In genomic region chr12:110687770-110688169, GRCh38 we compare ENCODE assay signal across 12 cellular contexts. TPM values are rescaled to one million over a fixed set of nuclear protein-coding genes. Genes with fewer than 3 reads are reported as not detected.
DNase-seq lines count a peak whose midpoint lies in the region; TF ChIP-seq lines count a peak whose summit lies in the region.
"Had no signal": no experiment of that assay in that cellular context is flagged by ENCODE, and none has a peak within 500 bp of the region (broad histone marks: within the 10 kb centered on the region; RNA-seq: fewer than 3 reads in every experiment).

No MANE protein-coding gene starts in this region.

- H2AFZ ChIP-seq in neuronal stem cell (ENCODE audit: low read length) (no peak overlapping the region), PC-9 (no peak overlapping the region)

- CTCF ChIA-PET in PC-9 (lab: Charles Lee), result no interaction called here

- H3K9me2 ChIP-seq in PC-9 (ENCODE audit: insufficient read depth), result no peaks in the 10 kb centered on the region

- H4K20me1 ChIP-seq in PC-9 (ENCODE audit: insufficient read depth), result no peaks in the 10 kb centered on the region

- no peak overlapping the region for H3K23ac ChIP-seq in neuronal stem cell (ENCODE audit: low read depth, low read length, poor library complexity)

- H3K14ac ChIP-seq in neuronal stem cell (ENCODE audit: low read length), result no peak overlapping the region

- H3K9me3 ChIP-seq in neuronal stem cell (replicated peaks in 1 of 2; ENCODE audit: control insufficient read depth in 2 of 2, insufficient read depth in 1 of 2, low read depth in 1 of 2, low read length in 2 of 2), result peaks cover 0 to 4% of the 10 kb centered on the region in 2 donors
- no peaks in the 10 kb centered on the region for H3K9me3 ChIP-seq in PC-9 (ENCODE audit: insufficient read depth, low read depth)
- H3K9me3 ChIP-seq: tibial artery had no signal

- H3K27me3 ChIP-seq in HL-60 (ENCODE audit: insufficient read depth, poor library complexity, severe bottlenecking), result no peaks in the 10 kb centered on the region
- peaks cover 0 to 63% (median 10%) of the 10 kb centered on the region in 3 experiments for H3K27me3 ChIP-seq in neuronal stem cell (ENCODE audit: control insufficient read depth in 3 of 3, insufficient read depth in 3 of 3, low read depth in 1 of 3, low read length in 3 of 3)
- H3K27me3 ChIP-seq in PC-9 (ENCODE audit: insufficient read depth, low read depth), result peaks cover 56% of the 10 kb centered on the region
- H3K27me3 ChIP-seq: tibial artery had no signal

- H3K27ac ChIP-seq in HL-60 (replicated peaks) (peak overlapping the region; percentile 71), neuronal stem cell (replicated peaks; ENCODE audit: low read length) (no peak overlapping the region), PC-9 (no peak overlapping the region)

- peak; percentile 24 for DNase-seq in NK-92 treated with Interleukin-12 subunit alpha and Interleukin-12 subunit beta, amount 100 ng/mL, for 24 hours (lab: John Stamatoyannopoulos, UW)
- DNase-seq in NK-92 (lab: John Stamatoyannopoulos, UW; ENCODE audit: unreplicated experiment) (no peak), HL-60 (ENCODE audit: low read depth in 1 of 2, low spot score in 1 of 2) (peak in 1 of 2 experiments; percentile 90), amniotic epithelial cell (ENCODE audit: low read depth) (peak; percentile 74), neuronal stem cell (ENCODE audit: low spot score) (no peak), PC-9 (no peak), NCI-H187 treated with DMSO at 0.1 percent for 48 hours (lab: John Stamatoyannopoulos, UW) (no peak), NCI-H446 (lab: John Stamatoyannopoulos, UW) (no peak)
- DNase-seq: 8988T; effector CD8-positive, alpha-beta T cell; EL; tibial artery had no signal

- H2BK5ac ChIP-seq in neuronal stem cell (ENCODE audit: low read length), result no peak overlapping the region

- H3K36me3 ChIP-seq in neuronal stem cell (replicated peaks in 1 of 2; ENCODE audit: control insufficient read depth in 2 of 2, insufficient read depth in 2 of 2, low read length in 2 of 2), result no peaks in the 10 kb centered on the region
- no peaks in the 10 kb centered on the region for H3K36me3 ChIP-seq in PC-9 (ENCODE audit: low read depth)
- H3K36me3 ChIP-seq: tibial artery had no signal

- H3K4me2 ChIP-seq in neuronal stem cell (ENCODE audit: insufficient read depth, low read length, poor library complexity, severe bottlenecking) (no peak overlapping the region), PC-9 (no peak overlapping the region)

- WGBS in neuronal stem cell (ENCODE audit: extremely low coverage in 2 of 2, insufficient read length in 2 of 2, insufficient replicate concordance in 1 of 2), 2 donors, result no CpG with 5 or more reads among the region's 3 CpGs

- no peaks in the 10 kb centered on the region for H3K79me2 ChIP-seq in PC-9 (ENCODE audit: low read depth)

- no peaks in the 10 kb centered on the region for H3F3A ChIP-seq in PC-9 (ENCODE audit: insufficient read depth, low read depth)

- H3K4me3 ChIP-seq in HL-60 (replicated peaks; ENCODE audit: insufficient read depth, low read length), result peak overlapping the region; percentile 61
- no peak overlapping the region for H3K4me3 ChIP-seq in neuronal stem cell (ENCODE audit: low read length in 2 of 2)
- no peak overlapping the region for H3K4me3 ChIP-seq in PC-9

- no peak overlapping the region for H3K9ac ChIP-seq in neuronal stem cell (ENCODE audit: low read depth, low read length, poor library complexity)

- H4K91ac ChIP-seq in neuronal stem cell (ENCODE audit: low read depth, low read length, poor library complexity), result no peak overlapping the region

- H3K79me1 ChIP-seq in neuronal stem cell (ENCODE audit: low read depth, low read length), result no peaks in the 10 kb centered on the region

- H3K18ac ChIP-seq in neuronal stem cell (ENCODE audit: low read length), result no peak overlapping the region

- peak overlapping the region; percentile 84 for H2BK15ac ChIP-seq in neuronal stem cell (ENCODE audit: low read length)

- BruUV-seq in PC-9 (replicated peaks; lab: Mats Ljungman, UMichigan), result no TSS peak

- H2BK12ac ChIP-seq in neuronal stem cell (ENCODE audit: low read length), result no peak overlapping the region

- intact Hi-C loops in PC-9 (cut with micrococcal nuclease; ENCODE audit: unreplicated experiment), result no loop called here

- no peak overlapping the region for H2BK120ac ChIP-seq in neuronal stem cell (ENCODE audit: low read depth, low read length)

- no peak overlapping the region for H4K8ac ChIP-seq in neuronal stem cell (ENCODE audit: low read depth, low read length)

- peak overlapping the region; percentile 15 for H2AK5ac ChIP-seq in neuronal stem cell (ENCODE audit: low read depth, low read length)

- no peak for TF ChIP-seq CTCF in HL-60 (IDR thresholded peaks at IDR 0.05; ENCODE audit: insufficient read depth, low read length)
- TF ChIP-seq CTCF in PC-9 (conservative IDR thresholded peaks at IDR 0.05), result no peak

- no peak overlapping the region for H3K4ac ChIP-seq in neuronal stem cell (ENCODE audit: low read length)

- POLR2A ChIA-PET in PC-9 (lab: Charles Lee; ENCODE audit: unreplicated experiment), result no interaction called here

- H3K4me1 ChIP-seq in neuronal stem cell (ENCODE audit: control insufficient read depth in 2 of 2, insufficient read depth in 1 of 2, low read depth in 1 of 2, low read length in 2 of 2), result peaks cover 0 to 13% of the 10 kb centered on the region in 2 donors
- no peaks in the 10 kb centered on the region for H3K4me1 ChIP-seq in PC-9 (replicated peaks; ENCODE audit: insufficient read depth)

RNA-seq across cellular contexts. Expression of gene HVCN1, which starts 1.1 kb away (rescaled TPM):
- 11.0 TPM for polyA plus RNA-seq in neuronal stem cell (2013, experiment 1 of 2)
- polyA plus RNA-seq in neuronal stem cell (2013, experiment 2 of 2), result 11.1 TPM
- 3.4 and 3.6 TPM in 2 replicates for total RNA-seq in PC-9 (2021)

RNA-seq across cellular contexts. Expression of gene PPP1CC, which starts 54.9 kb away (rescaled TPM):
- polyA plus RNA-seq in neuronal stem cell (2013, experiment 1 of 2), result 313 TPM
- polyA plus RNA-seq in neuronal stem cell (2013, experiment 2 of 2), result 313 TPM
- 149 and 170 TPM in 2 replicates for total RNA-seq in PC-9 (2021)

Comparison
In these comparisons a context has a peak if more than half of its experiments do, and no peak if none do; other contexts are left out.
1. DNase-seq: peak in NK-92 treated with Interleukin-12 subunit alpha and Interleukin-12 subunit beta, amount 100 ng/mL, for 24 hours (single experiment) and amniotic epithelial cell (single experiment); none in NK-92 (single experiment), neuronal stem cell (single experiment), PC-9 (0 of 2), NCI-H187 treated with DMSO at 0.1 percent for 48 hours (single experiment) and NCI-H446 (0 of 2).